Comparison of ENCODE assay signal across 8 cellular contexts in genomic region chr7:77536413-77537135, GRCh38. TPM values are rescaled to one million over a fixed set of nuclear protein-coding genes. Genes with fewer than 3 reads are reported as not detected.
DNase-seq lines count a peak whose midpoint lies in the region; ATAC-seq and TF ChIP-seq lines count a peak whose summit lies in the region.

No MANE protein-coding gene starts in this region.

- intact Hi-C loops in activated CD4-positive, alpha-beta T cell treated with anti-CD3 and anti-CD28 coated beads, Interleukin-2, amount 10 ng/mL, durations not matched to agents 24 days and 14 days (cut with micrococcal nuclease), result loop anchor here (1.0 to 5.0 kb wide), 5 partner anchors 119 to 262 kb away; partner anchors contain the start of genes GSAP, PHTF2, RSBN1L and TMEM60

- ATAC-seq in GM19372 (IDR thresholded peaks at IDR 0.05; ENCODE audit: low read depth, unreplicated experiment) (peak; percentile 89), HG03520 (IDR thresholded peaks at IDR 0.05; ENCODE audit: unreplicated experiment) (peak; percentile 91), left lobe of liver (peak; percentile 90)

- H3K4me3 Mint-ChIP-seq in activated CD4-positive, alpha-beta T cell treated with anti-CD3 and anti-CD28 coated beads, Interleukin-2, amount 10 ng/mL, durations not matched to agents 24 days and 14 days, result peak overlapping the region; percentile 98

- DNase-seq in NCI-H526 (lab: John Stamatoyannopoulos, UW) (peak; percentile 94 to 99), coronary artery (ENCODE audit: low spot score) (peak; percentile 97), left lobe of liver (ENCODE audit: low spot score) (peak; percentile 99)
- peak; percentile 98 for DNase-seq in activated CD4-positive, alpha-beta T cell treated with anti-CD3 and anti-CD28 coated beads, Interleukin-2, amount 10 ng/mL, durations not matched to agents 24 days and 14 days
- DNase-seq in stimulated activated CD4-positive, alpha-beta T cell treated with anti-CD3 and anti-CD28 coated beads, Interleukin-1b, Interleukin-23, amount 100 ng/mL, for 48 hours, result peak; percentile 96

- peaks cover 2% of the 10 kb centered on the region for H3K36me3 Mint-ChIP-seq in activated CD4-positive, alpha-beta T cell treated with anti-CD3 and anti-CD28 coated beads, Interleukin-2, amount 10 ng/mL, durations not matched to agents 24 days and 14 days (ENCODE audit: low read depth)

- H3K27ac Mint-ChIP-seq in activated CD4-positive, alpha-beta T cell treated with anti-CD3 and anti-CD28 coated beads, Interleukin-2, amount 10 ng/mL, durations not matched to agents 24 days and 14 days, result peak overlapping the region; percentile 94

- H3K9me3 Mint-ChIP-seq in activated CD4-positive, alpha-beta T cell treated with anti-CD3 and anti-CD28 coated beads, Interleukin-2, amount 10 ng/mL, durations not matched to agents 24 days and 14 days, result peaks cover 4% of the 10 kb centered on the region

- no peaks in the 10 kb centered on the region for H3K27me3 Mint-ChIP-seq in activated CD4-positive, alpha-beta T cell treated with anti-CD3 and anti-CD28 coated beads, Interleukin-2, amount 10 ng/mL, durations not matched to agents 24 days and 14 days

- peak overlapping the region; percentile 96 for H3K27ac ChIP-seq in C4-2B
- H3K27ac ChIP-seq in coronary artery, result peak overlapping the region; percentile 96 to 99

- peaks cover 12% of the 10 kb centered on the region for H3K4me1 Mint-ChIP-seq in activated CD4-positive, alpha-beta T cell treated with anti-CD3 and anti-CD28 coated beads, Interleukin-2, amount 10 ng/mL, durations not matched to agents 24 days and 14 days

- TF ChIP-seq CTCF in C4-2B (conservative IDR thresholded peaks at IDR 0.05) (no peak), coronary artery (IDR thresholded peaks at IDR 0.05) (no peak)

- peak overlapping the region; percentile 90 for H3K4me3 ChIP-seq in coronary artery

RNA-seq across cellular contexts. Expression of gene PTPN12, which starts 0.5 kb away (rescaled TPM):
- total RNA-seq in activated CD4-positive, alpha-beta T cell treated with anti-CD3 and anti-CD28 coated beads, Interleukin-2, amount 10 ng/mL, durations not matched to agents 24 days and 14 days, result 9.8 and 12.7 TPM in 2 replicates
- 12.4 TPM for total RNA-seq in left lobe of liver

Comparison
In these comparisons a context has a peak if more than half of its experiments do, and no peak if none do; other contexts are left out.
1. Peak in every context shown above with its lines: DNase-seq, ATAC-seq, H3K4me3 ChIP-seq and H3K27ac ChIP-seq.